In the genomic region with DNA sequence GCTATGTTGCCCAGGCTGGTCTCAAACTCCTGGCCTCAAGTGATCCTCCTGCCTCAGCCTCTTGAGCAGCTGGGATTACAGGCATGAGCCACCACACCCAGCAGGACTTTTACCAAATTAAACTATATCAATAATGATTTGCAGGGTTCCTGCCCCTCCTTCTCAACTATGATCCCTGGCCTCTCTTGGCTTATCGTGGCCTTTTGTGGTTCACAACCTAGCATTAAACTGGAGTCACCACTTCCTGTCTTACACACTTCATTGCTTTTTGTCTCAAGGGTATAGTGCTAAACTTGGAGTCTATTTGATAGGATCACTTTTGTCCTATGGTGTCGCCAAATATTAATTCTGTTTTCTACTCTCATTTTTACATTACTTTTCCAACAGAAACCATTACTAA, we compare ENCODE assay signal across 22 cellular contexts.
A peak's percentile ranks its signal among the peaks of the same experiment; 100 is the strongest.
DNase-seq lines count a peak whose midpoint lies in the region; ATAC-seq, FAIRE-seq and TF ChIP-seq lines count a peak whose summit lies in the region.
"Had no signal": no experiment of that assay in that cellular context is flagged by ENCODE, and none has a peak within 500 bp of the region (broad histone marks: within the 10 kb centered on the region; RNA-seq: fewer than 3 reads in every experiment).

No MANE protein-coding gene starts in this region.

- no peak for DNase-seq in activated CD4-positive, alpha-beta memory T cell treated with anti-CD3 and anti-CD28 coated beads, Interleukin-2, amount 10 ng/mL, durations not matched to agents 7 days and 5 days
- no peak for DNase-seq in activated CD4-positive, alpha-beta memory T cell treated with anti-CD3 and anti-CD28 coated beads for 36 hours
- DNase-seq in MV-4-11 (lab: John Stamatoyannopoulos, UW): peak; percentile 45
- no peak for DNase-seq in GM12878 (ENCODE audit: low read depth, low spot score)
- no peak for DNase-seq in RWPE1 (ENCODE audit: low spot score)
- no peak for DNase-seq in GM03348 (ENCODE audit: low spot score)
- DNase-seq: effector memory CD8-positive, alpha-beta T cell; esophagus squamous epithelium; naive thymus-derived CD4-positive, alpha-beta T cell; NCI-H1092; NCI-H1930; NCI-H226; NCI-H82; SJCRH30 had no signal

- WGBS in GM12878 (ENCODE audit: insufficient coverage, insufficient replicate concordance, low lambda C conversion rate, missing lambda C conversion rate): 87% methylated on average over 2 of the region's 2 CpGs

- intact Hi-C loops in activated CD4-positive, alpha-beta memory T cell treated with anti-CD3 and anti-CD28 coated beads for 36 hours (cut with micrococcal nuclease): no loop called here
- intact Hi-C loops in GM12878 (cut with micrococcal nuclease; ENCODE audit: unreplicated experiment): no loop called here

- SMC1A ChIA-PET in GM12878 (lab: Charles Lee; ENCODE audit: uncharacterized antibody, unreplicated experiment): interaction anchor here (1.2 to 1.3 kb wide), 2 partner anchors 11 to 13 kb away, joined by 3 read pairs; no protein-coding TSS in a partner anchor

- H3K9ac ChIP-seq in GM12878 (ENCODE audit: control insufficient read depth, insufficient read depth, low read length): no peak overlapping the region

- H3K4me3 Mint-ChIP-seq in activated CD4-positive, alpha-beta memory T cell treated with anti-CD3 and anti-CD28 coated beads, Interleukin-2, amount 10 ng/mL, durations not matched to agents 7 days and 5 days: no peak overlapping the region
- H3K4me3 Mint-ChIP-seq in activated CD4-positive, alpha-beta memory T cell treated with anti-CD3 and anti-CD28 coated beads for 36 hours: no peak overlapping the region
- H3K4me3 Mint-ChIP-seq: activated naive CD8-positive, alpha-beta T cell; effector memory CD8-positive, alpha-beta T cell; naive thymus-derived CD4-positive, alpha-beta T cell; T-helper 1 cell treated with Interleukin-12 subunit alpha and Interleukin-12 subunit beta and Interleukin-4 antibody, amounts not matched to agents 30 μg/mL and 1 μg/mL, for 36 hours had no signal

- TF ChIP-seq RAD21 in GM12878 (IDR thresholded peaks at IDR 0.05; ENCODE audit: insufficient read depth, low read depth, low read length): no peak

- TF ChIP-seq CTCF in GM12878 (IDR thresholded peaks at IDR 0.05 in 2 of 3, conservative IDR thresholded peaks at IDR 0.05 in 1 of 3; ENCODE audit: control insufficient read depth in 2 of 3, extremely low read depth in 1 of 3, insufficient read depth in 1 of 3, low read depth in 3 of 3, low read length in 3 of 3) (no peak), RWPE1 (conservative IDR thresholded peaks at IDR 0.05; ENCODE audit: low read depth) (no peak)

- no peaks in the 10 kb centered on the region for H3K27me3 ChIP-seq in GM12878 (replicated peaks in 1 of 2; ENCODE audit: control insufficient read depth in 2 of 2, insufficient read depth in 2 of 2, low read length in 1 of 2)
- H3K27me3 ChIP-seq: esophagus squamous epithelium, right atrium auricular region, SJCRH30 had no signal

- ATAC-seq in GM21390 (IDR thresholded peaks at IDR 0.05; ENCODE audit: unreplicated experiment): peak; percentile 65
- ATAC-seq in GM12878: peak; percentile 53
- ATAC-seq in HG02970 (IDR thresholded peaks at IDR 0.05; ENCODE audit: low FRiP score, unreplicated experiment): no peak
- ATAC-seq: effector memory CD8-positive, alpha-beta T cell; naive thymus-derived CD4-positive, alpha-beta T cell had no signal

- no peak overlapping the region for H2AFZ ChIP-seq in GM12878 (ENCODE audit: control insufficient read depth, low read depth, low read length)

- peaks cover 34% of the 10 kb centered on the region for H3K36me3 Mint-ChIP-seq in activated CD4-positive, alpha-beta memory T cell treated with anti-CD3 and anti-CD28 coated beads, Interleukin-2, amount 10 ng/mL, durations not matched to agents 7 days and 5 days (ENCODE audit: low read depth)
- peaks cover 22% of the 10 kb centered on the region for H3K36me3 Mint-ChIP-seq in activated CD4-positive, alpha-beta memory T cell treated with anti-CD3 and anti-CD28 coated beads for 36 hours

- no TSS peak for BruUV-seq in GM12878 (replicated peaks; lab: Mats Ljungman, UMichigan)

- peak overlapping the region; percentile 49 for H3K27ac Mint-ChIP-seq in activated CD4-positive, alpha-beta memory T cell treated with anti-CD3 and anti-CD28 coated beads, Interleukin-2, amount 10 ng/mL, durations not matched to agents 7 days and 5 days
- H3K27ac Mint-ChIP-seq in activated CD4-positive, alpha-beta memory T cell treated with anti-CD3 and anti-CD28 coated beads for 36 hours: no peak overlapping the region
- H3K27ac Mint-ChIP-seq: effector memory CD8-positive, alpha-beta T cell; T-helper 1 cell treated with Interleukin-12 subunit alpha and Interleukin-12 subunit beta and Interleukin-4 antibody, amounts not matched to agents 30 μg/mL and 1 μg/mL, for 36 hours had no signal

- no peaks in the 10 kb centered on the region for H4K20me1 ChIP-seq in GM12878 (ENCODE audit: control insufficient read depth, insufficient read depth)

- H3K27me3 Mint-ChIP-seq in activated CD4-positive, alpha-beta memory T cell treated with anti-CD3 and anti-CD28 coated beads, Interleukin-2, amount 10 ng/mL, durations not matched to agents 7 days and 5 days: no peaks in the 10 kb centered on the region
- no peaks in the 10 kb centered on the region for H3K27me3 Mint-ChIP-seq in activated CD4-positive, alpha-beta memory T cell treated with anti-CD3 and anti-CD28 coated beads for 36 hours
- H3K27me3 Mint-ChIP-seq: activated naive CD8-positive, alpha-beta T cell; effector memory CD8-positive, alpha-beta T cell; naive thymus-derived CD4-positive, alpha-beta T cell had no signal

- CTCF ChIA-PET in activated CD4-positive, alpha-beta memory T cell treated with anti-CD3 and anti-CD28 coated beads, Interleukin-2, amount 10 ng/mL, durations not matched to agents 7 days and 5 days (lab: Charles Lee): interaction anchor here (0.6 to 1.6 kb wide), 2 partner anchors 10 to 23 kb away, joined by 3 read pairs; no protein-coding TSS in a partner anchor
- CTCF ChIA-PET in activated CD4-positive, alpha-beta memory T cell treated with anti-CD3 and anti-CD28 coated beads for 36 hours (lab: Charles Lee): interaction anchor here (1.2 kb wide), 1 partner anchor 23 kb away, joined by 4 read pairs; no protein-coding TSS in a partner anchor
- CTCF ChIA-PET in GM12878 (lab: Yijun Ruan, JAX) (interaction anchor here (0.6 to 1.5 kb wide), 3 partner anchors 24 to 1135 kb away, joined by 3 to 5 read pairs (median 3); no protein-coding TSS in a partner anchor), RWPE1 (lab: Yijun Ruan, JAX) (interaction anchor here (1.2 kb wide), 1 partner anchor 23 kb away, joined by 3 read pairs; no protein-coding TSS in a partner anchor)

- peaks cover 11% of the 10 kb centered on the region for H3K4me1 Mint-ChIP-seq in activated CD4-positive, alpha-beta memory T cell treated with anti-CD3 and anti-CD28 coated beads, Interleukin-2, amount 10 ng/mL, durations not matched to agents 7 days and 5 days
- no peaks in the 10 kb centered on the region for H3K4me1 Mint-ChIP-seq in activated CD4-positive, alpha-beta memory T cell treated with anti-CD3 and anti-CD28 coated beads for 36 hours (ENCODE audit: low read depth)

- no peaks in the 10 kb centered on the region for H3K79me2 ChIP-seq in GM12878 (ENCODE audit: control insufficient read depth, insufficient read depth, low read length)

- TF ChIP-seq EP300 in GM12878 (IDR thresholded peaks at IDR 0.05; ENCODE audit: borderline replicate concordance in 1 of 2, control insufficient read depth in 1 of 2, low read depth in 2 of 2, low read length in 2 of 2): no peak

- H3K4me2 ChIP-seq in GM12878 (ENCODE audit: control insufficient read depth, insufficient read depth): no peak overlapping the region

- in situ Hi-C loops in GM12878 (cut with MboI): no loop called here

- H3K4me1 ChIP-seq in GM12878 (ENCODE audit: control insufficient read depth, insufficient read depth, low read length): no peaks in the 10 kb centered on the region
- H3K4me1 ChIP-seq: esophagus squamous epithelium, right atrium auricular region, SJCRH30 had no signal

- TF ChIP-seq POLR2A in GM12878 (IDR thresholded peaks at IDR 0.05; ENCODE audit: low read depth, low read length): no peak

- H3K9me3 ChIP-seq in GM12878 (replicated peaks; ENCODE audit: control insufficient read depth, insufficient read depth, low read length): no peaks in the 10 kb centered on the region
- H3K9me3 ChIP-seq: esophagus squamous epithelium, right atrium auricular region, SJCRH30, thoracic aorta had no signal

- RAD21 ChIA-PET in GM12878 (lab: Charles Lee; ENCODE audit: unreplicated experiment): interaction anchor here (0.8 kb wide), 1 partner anchor 56 kb away, joined by 3 read pairs; no protein-coding TSS in a partner anchor

- no peak overlapping the region for H3K4me3 ChIP-seq in GM12878
- H3K4me3 ChIP-seq: esophagus squamous epithelium, right atrium auricular region, SJCRH30, thoracic aorta had no signal

- H3K9me3 Mint-ChIP-seq in activated CD4-positive, alpha-beta memory T cell treated with anti-CD3 and anti-CD28 coated beads, Interleukin-2, amount 10 ng/mL, durations not matched to agents 7 days and 5 days: no peaks in the 10 kb centered on the region
- no peaks in the 10 kb centered on the region for H3K9me3 Mint-ChIP-seq in activated CD4-positive, alpha-beta memory T cell treated with anti-CD3 and anti-CD28 coated beads for 36 hours
- H3K9me3 Mint-ChIP-seq: effector memory CD8-positive, alpha-beta T cell; naive thymus-derived CD4-positive, alpha-beta T cell; T-helper 1 cell treated with Interleukin-12 subunit alpha and Interleukin-12 subunit beta and Interleukin-4 antibody, amounts not matched to agents 30 μg/mL and 1 μg/mL, for 36 hours had no signal

- H3K36me3 ChIP-seq in GM12878 (ENCODE audit: control insufficient read depth in 2 of 2, insufficient read depth in 2 of 2, low read length in 1 of 2): peaks cover 2 to 31% of the 10 kb centered on the region in 2 experiments

- no peak for FAIRE-seq in GM12878 (lab: Jason Lieb, UNC)

- POLR2A ChIA-PET in activated CD4-positive, alpha-beta memory T cell treated with anti-CD3 and anti-CD28 coated beads, Interleukin-2, amount 10 ng/mL, durations not matched to agents 7 days and 5 days (lab: Charles Lee): no interaction called here
- POLR2A ChIA-PET in activated CD4-positive, alpha-beta memory T cell treated with anti-CD3 and anti-CD28 coated beads for 36 hours (lab: Charles Lee): no interaction called here
- POLR2A ChIA-PET in GM12878 (lab: Charles Lee): interaction anchor here (0.6 kb wide), 1 partner anchor 827 kb away, joined by 7 read pairs; no protein-coding TSS in a partner anchor
- POLR2A ChIA-PET in RWPE1 (lab: Yijun Ruan, JAX; ENCODE audit: low non-redundant PET): no interaction called here

- H3K27ac ChIP-seq in GM12878 (ENCODE audit: control insufficient read depth, insufficient read depth) (no peak overlapping the region), RWPE1 (no peak overlapping the region)
- H3K27ac ChIP-seq: esophagus squamous epithelium, HL-60, right atrium auricular region, SJCRH30, thoracic aorta, VCaP had no signal

TF ChIP-seq in GM12878, 131 proteins besides CTCF, POLR2A, EP300 and RAD21 (continues in another document):
- TF ChIP-seq RUNX3 (IDR thresholded peaks at IDR 0.05; ENCODE audit: low read length) (peak; percentile 40), NFYA (IDR thresholded peaks at IDR 0.05; ENCODE audit: borderline replicate concordance, low read depth, low read length) (no peak), SP1 (IDR thresholded peaks at IDR 0.05; ENCODE audit: low read depth, low read length) (no peak)
